ENCODE assay signal across 19 cellular contexts in genomic region chr15:76200083-76200465, GRCh38.
"Had no signal": no experiment of that assay in that cellular context is flagged by ENCODE, and none has a peak within 500 bp of the region (broad histone marks: within the 10 kb centered on the region; RNA-seq: fewer than 3 reads in every experiment).

No MANE protein-coding gene starts in this region.

- DNase-seq: activated CD4-positive, alpha-beta T cell treated with anti-CD3 and anti-CD28 coated beads, Interleukin-2, amount 10 ng/mL, durations not matched to agents 7 days and 5 days; activated CD4-positive, CD25-positive, alpha-beta regulatory T cell; activated CD8-positive, alpha-beta memory T cell treated with anti-CD3 and anti-CD28 coated beads, Interleukin-2, amount 50 U/mL, for 48 hours; activated CD8-positive, alpha-beta T cell treated with anti-CD3 and anti-CD28 coated beads, Interleukin-2, amount 10 ng/mL, durations not matched to agents 7 days and 5 days; activated gamma-delta T cell; activated T-cell treated with anti-CD3 and anti-CD28 coated beads, Interleukin-2, amount 50 U/mL, for 48 hours; amniotic stem cell; effector memory CD8-positive, alpha-beta T cell; lower lobe of right lung; natural killer cell; retina; stimulated activated CD4-positive, alpha-beta T cell treated with anti-CD3 and anti-CD28 coated beads, Interleukin-2, amount 100 ng/mL, for 24 hours; T-helper 1 cell; T-helper 9 cell; upper lobe of left lung had no signal

- H3K4me3 ChIP-seq: cardiac muscle cell, hepatocyte, lower lobe of right lung, upper lobe of left lung had no signal

- H3K4me3 Mint-ChIP-seq: activated CD4-positive, alpha-beta T cell treated with anti-CD3 and anti-CD28 coated beads, Interleukin-2, amount 10 ng/mL, durations not matched to agents 7 days and 5 days; activated CD8-positive, alpha-beta T cell treated with anti-CD3 and anti-CD28 coated beads, Interleukin-2, amount 10 ng/mL, durations not matched to agents 7 days and 5 days; activated naive CD4-positive, alpha-beta T cell treated with anti-CD3 and anti-CD28 coated beads, Interleukin-2, amount 50 U/mL, for 24 hours; effector memory CD8-positive, alpha-beta T cell; natural killer cell; stimulated activated naive CD8-positive, alpha-beta T cell treated with anti-CD3 and anti-CD28 coated beads, Interleukin-15, Interleukin-2, amounts not matched to agents 100 ng/mL and 50 ng/mL, for 24 hours had no signal

- H3K27me3 Mint-ChIP-seq: activated CD4-positive, alpha-beta T cell treated with anti-CD3 and anti-CD28 coated beads, Interleukin-2, amount 10 ng/mL, durations not matched to agents 7 days and 5 days; activated naive CD4-positive, alpha-beta T cell treated with anti-CD3 and anti-CD28 coated beads, Interleukin-2, amount 50 U/mL, for 24 hours; effector memory CD8-positive, alpha-beta T cell; stimulated activated naive CD8-positive, alpha-beta T cell treated with anti-CD3 and anti-CD28 coated beads, Interleukin-15, Interleukin-2, amounts not matched to agents 100 ng/mL and 50 ng/mL, for 24 hours had no signal

- ATAC-seq: activated CD8-positive, alpha-beta T cell treated with anti-CD3 and anti-CD28 coated beads, Interleukin-2, amount 10 ng/mL, durations not matched to agents 7 days and 5 days; effector memory CD8-positive, alpha-beta T cell; lower lobe of right lung; natural killer cell had no signal

- H3K27ac ChIP-seq: cardiac muscle cell, hepatocyte, lower lobe of right lung, upper lobe of left lung had no signal

- H3K9me3 ChIP-seq: lower lobe of right lung, upper lobe of left lung had no signal

- H3K9me3 Mint-ChIP-seq: activated CD4-positive, alpha-beta T cell treated with anti-CD3 and anti-CD28 coated beads, Interleukin-2, amount 10 ng/mL, durations not matched to agents 7 days and 5 days; activated naive CD4-positive, alpha-beta T cell treated with anti-CD3 and anti-CD28 coated beads, Interleukin-2, amount 50 U/mL, for 24 hours; effector memory CD8-positive, alpha-beta T cell; natural killer cell; stimulated activated naive CD8-positive, alpha-beta T cell treated with anti-CD3 and anti-CD28 coated beads, Interleukin-15, Interleukin-2, amounts not matched to agents 100 ng/mL and 50 ng/mL, for 24 hours had no signal

- H3K27ac Mint-ChIP-seq: activated CD4-positive, alpha-beta T cell treated with anti-CD3 and anti-CD28 coated beads, Interleukin-2, amount 10 ng/mL, durations not matched to agents 7 days and 5 days; activated CD8-positive, alpha-beta T cell treated with anti-CD3 and anti-CD28 coated beads, Interleukin-2, amount 10 ng/mL, durations not matched to agents 7 days and 5 days; activated naive CD4-positive, alpha-beta T cell treated with anti-CD3 and anti-CD28 coated beads, Interleukin-2, amount 50 U/mL, for 24 hours; stimulated activated naive CD8-positive, alpha-beta T cell treated with anti-CD3 and anti-CD28 coated beads, Interleukin-15, Interleukin-2, amounts not matched to agents 100 ng/mL and 50 ng/mL, for 24 hours had no signal

- H3K36me3 ChIP-seq: cardiac muscle cell, lower lobe of right lung had no signal

- H3K27me3 ChIP-seq: cardiac muscle cell, hepatocyte, upper lobe of left lung had no signal

- H3K4me1 Mint-ChIP-seq: activated naive CD4-positive, alpha-beta T cell treated with anti-CD3 and anti-CD28 coated beads, Interleukin-2, amount 50 U/mL, for 24 hours had no signal

- H3K36me3 Mint-ChIP-seq: activated naive CD4-positive, alpha-beta T cell treated with anti-CD3 and anti-CD28 coated beads, Interleukin-2, amount 50 U/mL, for 24 hours; natural killer cell had no signal
